Comparison of ENCODE assay signal across 8 cellular contexts in genomic region chr2:135985018-135985825, GRCh38. TPM values are rescaled to one million over a fixed set of nuclear protein-coding genes. Genes with fewer than 3 reads are reported as not detected.
DNase-seq lines count a peak whose midpoint lies in the region; ATAC-seq and FAIRE-seq lines count a peak whose summit lies in the region.

Gene DARS1 (minus strand): TSS chr2:135985626. CDS start chr2:135985468, 158 bp downstream.

- H3K4ac ChIP-seq in mesenchymal stem cell (ENCODE audit: low read depth in 1 of 2, low read length in 2 of 2) = peak within 1 kb of the TSS; percentile 38 to 97

- peak within 1 kb of the TSS in 1 of 2 experiments; percentile 30 for H2BK12ac ChIP-seq in mesenchymal stem cell (ENCODE audit: low read length in 2 of 2)

- WGBS in mesenchymal stem cell = under 1% methylated on average over 52 of the region's 64 CpGs

- in situ Hi-C loops in Caki2 (cut with HindIII; ENCODE audit: low pct_unique_long_range_greater_than_20kb, low sequenced_read_pairs) = no loop called here

- H3K4me2 ChIP-seq in mesenchymal stem cell (ENCODE audit: low read length, poor library complexity, severe bottlenecking) = peak within 1 kb of the TSS; percentile 53

- H3K9ac ChIP-seq in endocrine pancreas (ENCODE audit: control insufficient read depth, insufficient read depth, low read length) (peak within 1 kb of the TSS; percentile 100), mesenchymal stem cell (ENCODE audit: low read length) (peak within 1 kb of the TSS; percentile 99)

- H3K4me1 ChIP-seq in endocrine pancreas (ENCODE audit: control insufficient read depth, insufficient read depth, low read length) (peaks cover 15% of the 10 kb centered on the region), mesenchymal stem cell (ENCODE audit: control insufficient read depth, insufficient read depth, low read depth, low read length) (peaks cover 3% of the 10 kb centered on the region)

- H2AK5ac ChIP-seq in mesenchymal stem cell (ENCODE audit: low read length, severe bottlenecking) = no peak within 1 kb of the TSS

- H3K36me3 ChIP-seq in endocrine pancreas (ENCODE audit: control insufficient read depth, insufficient read depth, low read length) (no peaks in the 10 kb centered on the region), mesenchymal stem cell (ENCODE audit: control insufficient read depth in 1 of 2, insufficient read depth in 2 of 2, low read depth in 1 of 2, low read length in 2 of 2) (peaks cover 0 to 28% of the 10 kb centered on the region in 2 experiments)

- H3K9me3 ChIP-seq in endocrine pancreas (ENCODE audit: control insufficient read depth, low read length) = no peaks in the 10 kb centered on the region
- no peaks in the 10 kb centered on the region for H3K9me3 ChIP-seq in mesenchymal stem cell (ENCODE audit: control insufficient read depth, low read length)

- peak within 1 kb of the TSS; percentile 89 for H4K91ac ChIP-seq in mesenchymal stem cell (ENCODE audit: low read length)

- H3K27ac ChIP-seq in mesenchymal stem cell (ENCODE audit: low read length, poor library complexity, severe bottlenecking) = peak within 1 kb of the TSS; percentile 38

- H3K27me3 ChIP-seq in endocrine pancreas (ENCODE audit: control insufficient read depth, insufficient read depth, low read length) (no peaks in the 10 kb centered on the region), mesenchymal stem cell (ENCODE audit: control insufficient read depth in 1 of 2, insufficient read depth in 1 of 2, low read length in 2 of 2) (no peaks in the 10 kb centered on the region)

- peak within 1 kb of the TSS; percentile 57 for H2BK15ac ChIP-seq in mesenchymal stem cell (ENCODE audit: low read depth, poor library complexity, severe bottlenecking)

- peak within 1 kb of the TSS; percentile 80 for H2AFZ ChIP-seq in mesenchymal stem cell (ENCODE audit: low read depth, low read length)

- ATAC-seq in GM21381 (IDR thresholded peaks at IDR 0.05; ENCODE audit: unreplicated experiment) = peak; percentile 78

- peak within 1 kb of the TSS; percentile 65 to 92 for H3K23ac ChIP-seq in mesenchymal stem cell (ENCODE audit: low read length in 2 of 2)

- H2BK5ac ChIP-seq in mesenchymal stem cell (ENCODE audit: low read depth, low read length, poor library complexity, severe bottlenecking) = peak within 1 kb of the TSS; percentile 12

- peak; percentile 77 for FAIRE-seq in HTR-8/SVneo (lab: Jason Lieb, UNC)

- DNase-seq in Caki2 (ENCODE audit: low read depth) = peak; percentile 96
- peak; percentile 92 for DNase-seq in HTR-8/SVneo (ENCODE audit: insufficient read length, low spot score)
- peak; percentile 84 for DNase-seq in NOMO-1 treated with DMSO at 0.1 percent for 48 hours (lab: John Stamatoyannopoulos, UW; ENCODE audit: unreplicated experiment)
- peak; percentile 75 to 86 (median 77) for DNase-seq in activated CD8-positive, alpha-beta memory T cell treated with anti-CD3 and anti-CD28 coated beads for 48 hours (ENCODE audit: low read depth in 2 of 3, low spot score in 2 of 3)
- peak; percentile 94 for DNase-seq in mesenchymal stem cell
- DNase-seq in stimulated activated CD8-positive, alpha-beta memory T cell treated with anti-CD3 and anti-CD28 coated beads, Interleukin-12 subunit alpha, Interleukin-12 subunit beta, amount 100 ng/mL, for 24 hours (ENCODE audit: extremely low read depth) = peak; percentile 59

- peaks cover 11% of the 10 kb centered on the region for H3K79me1 ChIP-seq in mesenchymal stem cell (replicated peaks; ENCODE audit: low read length, poor library complexity, severe bottlenecking)

- peak within 1 kb of the TSS; percentile 76 to 88 for H3K18ac ChIP-seq in mesenchymal stem cell (ENCODE audit: low read depth in 1 of 2, low read length in 2 of 2)

- peak within 1 kb of the TSS in 1 of 2 experiments; percentile 97 for H3K14ac ChIP-seq in mesenchymal stem cell (ENCODE audit: low read length in 2 of 2)

- H2BK120ac ChIP-seq in mesenchymal stem cell (ENCODE audit: low read depth, low read length) = peak within 1 kb of the TSS; percentile 36

- peak within 1 kb of the TSS; percentile 99 for H4K8ac ChIP-seq in mesenchymal stem cell (ENCODE audit: low read length)

- H3K4me3 ChIP-seq in endocrine pancreas (ENCODE audit: control insufficient read depth, insufficient read depth, low read length) (peak within 1 kb of the TSS; percentile 94), mesenchymal stem cell (ENCODE audit: insufficient read depth in 1 of 2, low read depth in 1 of 2, low read length in 2 of 2) (peak within 1 kb of the TSS; percentile 85 to 88)

RNA-seq across cellular contexts. Expression of gene DARS1, which starts in this region (rescaled TPM):
- 148 and 157 TPM in 2 replicates for total RNA-seq in Caki2 (2014; rRNA removed; shearing (Covaris generic); ENCODE audit: low replicate concordance)
- polyA plus RNA-seq in mesenchymal stem cell (2013, experiment 1 of 2) = 62.0 TPM
- 68.1 TPM for polyA plus RNA-seq in mesenchymal stem cell (2013, experiment 2 of 2)

Comparison
In these comparisons a context has a peak if more than half of its experiments do, and no peak if none do; other contexts are left out.
1. Peak in every context shown above with its lines: DNase-seq, ATAC-seq, H3K4me3 ChIP-seq and H3K27ac ChIP-seq.